Comparison of ENCODE assay signal across 8 cellular contexts in the genomic region with DNA sequence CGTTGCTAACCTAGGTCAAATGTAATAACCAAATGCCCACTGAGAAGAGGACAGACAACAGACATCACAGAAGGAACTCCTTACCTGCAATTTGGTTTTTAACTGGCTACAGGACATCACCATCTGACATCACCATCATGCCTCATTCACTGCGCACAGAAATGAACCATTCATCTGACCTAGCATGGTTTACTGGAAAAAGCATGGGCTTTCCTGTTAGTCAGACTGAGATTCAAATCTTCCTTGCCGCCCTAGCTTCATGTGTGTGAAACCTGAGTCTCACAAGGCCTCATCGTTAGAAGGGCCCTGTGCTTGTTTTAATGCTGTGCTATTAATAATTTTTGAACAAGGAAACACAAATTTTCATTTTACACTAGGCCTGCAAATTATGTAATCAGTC. TPM values are rescaled to one million over a fixed set of nuclear protein-coding genes. Genes with fewer than 3 reads are reported as not detected.
DNase-seq lines count a peak whose midpoint lies in the region; ATAC-seq and TF ChIP-seq lines count a peak whose summit lies in the region.

No MANE protein-coding gene starts in this region.

- no peak for TF ChIP-seq CTCF in thoracic aorta (IDR thresholded peaks at IDR 0.05)

- peaks cover 46% of the 10 kb centered on the region for H3K4me1 Mint-ChIP-seq in activated CD8-positive, alpha-beta memory T cell treated with anti-CD3 and anti-CD28 coated beads, Interleukin-2, amount 10 ng/mL, durations not matched to agents 7 days and 5 days
- H3K4me1 Mint-ChIP-seq in activated T-cell treated with anti-CD3 and anti-CD28 coated beads, Interleukin-2, amount 50 U/mL, for 4 hours (ENCODE audit: low read depth), result peaks cover 46% of the 10 kb centered on the region
- H3K4me1 Mint-ChIP-seq in memory B cell, result peaks cover 21% of the 10 kb centered on the region

- H3K4me3 Mint-ChIP-seq in activated CD8-positive, alpha-beta memory T cell treated with anti-CD3 and anti-CD28 coated beads, Interleukin-2, amount 10 ng/mL, durations not matched to agents 7 days and 5 days, result peak overlapping the region; percentile 100
- H3K4me3 Mint-ChIP-seq in activated T-cell treated with anti-CD3 and anti-CD28 coated beads, Interleukin-2, amount 50 U/mL, for 4 hours, result peak overlapping the region; percentile 98
- peak overlapping the region; percentile 62 for H3K4me3 Mint-ChIP-seq in memory B cell

- H3K27me3 Mint-ChIP-seq in activated CD8-positive, alpha-beta memory T cell treated with anti-CD3 and anti-CD28 coated beads, Interleukin-2, amount 10 ng/mL, durations not matched to agents 7 days and 5 days, result no peaks in the 10 kb centered on the region
- H3K27me3 Mint-ChIP-seq in activated T-cell treated with anti-CD3 and anti-CD28 coated beads, Interleukin-2, amount 50 U/mL, for 4 hours (ENCODE audit: low read depth), result peaks cover 3% of the 10 kb centered on the region
- H3K27me3 Mint-ChIP-seq in memory B cell, result peaks cover 2% of the 10 kb centered on the region

- H3K4me3 ChIP-seq in thoracic aorta, result no peak overlapping the region

- ATAC-seq in activated CD8-positive, alpha-beta memory T cell treated with anti-CD3 and anti-CD28 coated beads, Interleukin-2, amount 10 ng/mL, durations not matched to agents 7 days and 5 days, result peak; percentile 25
- ATAC-seq in activated T-cell treated with anti-CD3 and anti-CD28 coated beads, Interleukin-2, amount 50 U/mL, for 4 hours, result peak; percentile 44 to 54
- ATAC-seq in memory B cell (ENCODE audit: low read depth) (no peak), thoracic aorta (ENCODE audit: insufficient number of reproducible peaks, low FRiP score, low read depth) (no peak)

- CTCF ChIA-PET in activated CD8-positive, alpha-beta memory T cell treated with anti-CD3 and anti-CD28 coated beads, Interleukin-2, amount 10 ng/mL, durations not matched to agents 7 days and 5 days (lab: Charles Lee), result interaction anchor here (1.2 to 2.7 kb wide), 6 partner anchors 8 to 232 kb away, joined by 3 to 9 read pairs (median 6); a partner anchor contains a TSS

- H3K27ac ChIP-seq in thoracic aorta, result peak overlapping the region; percentile 75 to 78

- no peaks in the 10 kb centered on the region for H3K9me3 ChIP-seq in thoracic aorta

- peak; percentile 63 for DNase-seq in activated CD8-positive, alpha-beta memory T cell treated with anti-CD3 and anti-CD28 coated beads, Interleukin-2, amount 10 ng/mL, durations not matched to agents 7 days and 5 days
- DNase-seq in activated CD8-positive, alpha-beta memory T cell treated with anti-CD3 and anti-CD28 coated beads, Interleukin-2, amount 50 U/mL, for 48 hours, result no peak
- no peak for DNase-seq in activated T-cell treated with anti-CD3 and anti-CD28 coated beads, Interleukin-2, amount 50 U/mL, for 4 hours
- DNase-seq in memory B cell (ENCODE audit: low spot score in 2 of 2), result no peak
- no peak for DNase-seq in thoracic aorta (ENCODE audit: low spot score)
- DNase-seq in NCI-H524 (lab: John Stamatoyannopoulos, UW), result no peak
- DNase-seq in HT-29 (ENCODE audit: low spot score), result no peak
- no peak for DNase-seq in HuH-7 (ENCODE audit: low spot score)

- H3K27ac Mint-ChIP-seq in activated CD8-positive, alpha-beta memory T cell treated with anti-CD3 and anti-CD28 coated beads, Interleukin-2, amount 10 ng/mL, durations not matched to agents 7 days and 5 days, result peak overlapping the region; percentile 98
- peak overlapping the region; percentile 96 for H3K27ac Mint-ChIP-seq in memory B cell

- H3K36me3 ChIP-seq in thoracic aorta, result no peaks in the 10 kb centered on the region

- no peaks in the 10 kb centered on the region for H3K9me3 Mint-ChIP-seq in activated CD8-positive, alpha-beta memory T cell treated with anti-CD3 and anti-CD28 coated beads, Interleukin-2, amount 10 ng/mL, durations not matched to agents 7 days and 5 days (ENCODE audit: low read depth)
- H3K9me3 Mint-ChIP-seq in activated T-cell treated with anti-CD3 and anti-CD28 coated beads, Interleukin-2, amount 50 U/mL, for 4 hours, result no peaks in the 10 kb centered on the region
- H3K9me3 Mint-ChIP-seq in memory B cell, result no peaks in the 10 kb centered on the region

- peaks cover 1% of the 10 kb centered on the region for H3K36me3 Mint-ChIP-seq in activated CD8-positive, alpha-beta memory T cell treated with anti-CD3 and anti-CD28 coated beads, Interleukin-2, amount 10 ng/mL, durations not matched to agents 7 days and 5 days
- peaks cover 3% of the 10 kb centered on the region for H3K36me3 Mint-ChIP-seq in activated T-cell treated with anti-CD3 and anti-CD28 coated beads, Interleukin-2, amount 50 U/mL, for 4 hours (ENCODE audit: insufficient read depth)
- peaks cover 1% of the 10 kb centered on the region for H3K36me3 Mint-ChIP-seq in memory B cell

- peaks cover 13 to 29% of the 10 kb centered on the region in 2 donors for H3K4me1 ChIP-seq in thoracic aorta (ENCODE audit: control insufficient read depth in 1 of 2, low read depth in 2 of 2)

- H3K27me3 ChIP-seq in thoracic aorta (replicated peaks; ENCODE audit: insufficient read depth), result no peaks in the 10 kb centered on the region

RNA-seq across cellular contexts. Expression of a gene that starts 1.1 kb away (rescaled TPM):
- total RNA-seq in activated CD8-positive, alpha-beta memory T cell treated with anti-CD3 and anti-CD28 coated beads, Interleukin-2, amount 10 ng/mL, durations not matched to agents 7 days and 5 days, result 10 to 100 TPM; 17.2 to 18.7 TPM
- 10 to 100 TPM; 17.6 to 28.2 (median 23.1) TPM for total RNA-seq in activated T-cell treated with anti-CD3 and anti-CD28 coated beads, Interleukin-2, amount 50 U/mL, for 4 hours
- 10 to 100 TPM; 31.4 to 34.4 TPM for total RNA-seq in thoracic aorta
- total RNA-seq in HT-29 (2014; rRNA removed; shearing (Covaris generic)), result 8.6 and 10.0 TPM in 2 replicates

RNA-seq across cellular contexts. Expression of a gene that starts 22.7 kb away (rescaled TPM):
- total RNA-seq in activated CD8-positive, alpha-beta memory T cell treated with anti-CD3 and anti-CD28 coated beads, Interleukin-2, amount 10 ng/mL, durations not matched to agents 7 days and 5 days, result 10 to 100 TPM; 13.7 to 18.9 TPM
- 1 to 10 TPM; 3.6 to 4.3 (median 3.6) TPM for total RNA-seq in activated T-cell treated with anti-CD3 and anti-CD28 coated beads, Interleukin-2, amount 50 U/mL, for 4 hours
- 10 to 100 TPM; 13.0 to 36.6 TPM for total RNA-seq in thoracic aorta
- total RNA-seq in HT-29 (2014; rRNA removed; shearing (Covaris generic)), result 17.8 and 27.5 TPM in 2 replicates

Comparison
In these comparisons a context has a peak if more than half of its experiments do, and no peak if none do; other contexts are left out.
1. ATAC-seq: peak in activated CD8-positive, alpha-beta memory T cell treated with anti-CD3 and anti-CD28 coated beads, Interleukin-2, amount 10 ng/mL, durations not matched to agents 7 days and 5 days (single experiment) and activated T-cell treated with anti-CD3 and anti-CD28 coated beads, Interleukin-2, amount 50 U/mL, for 4 hours (2 of 2); none in memory B cell (single experiment) and thoracic aorta (single experiment).
2. Peak in every context shown above with its lines, with median percentiles within 50 percentile points of each other: H3K4me3 Mint-ChIP-seq.